10 cellular contexts compared by ENCODE assay signal in the genomic region with DNA sequence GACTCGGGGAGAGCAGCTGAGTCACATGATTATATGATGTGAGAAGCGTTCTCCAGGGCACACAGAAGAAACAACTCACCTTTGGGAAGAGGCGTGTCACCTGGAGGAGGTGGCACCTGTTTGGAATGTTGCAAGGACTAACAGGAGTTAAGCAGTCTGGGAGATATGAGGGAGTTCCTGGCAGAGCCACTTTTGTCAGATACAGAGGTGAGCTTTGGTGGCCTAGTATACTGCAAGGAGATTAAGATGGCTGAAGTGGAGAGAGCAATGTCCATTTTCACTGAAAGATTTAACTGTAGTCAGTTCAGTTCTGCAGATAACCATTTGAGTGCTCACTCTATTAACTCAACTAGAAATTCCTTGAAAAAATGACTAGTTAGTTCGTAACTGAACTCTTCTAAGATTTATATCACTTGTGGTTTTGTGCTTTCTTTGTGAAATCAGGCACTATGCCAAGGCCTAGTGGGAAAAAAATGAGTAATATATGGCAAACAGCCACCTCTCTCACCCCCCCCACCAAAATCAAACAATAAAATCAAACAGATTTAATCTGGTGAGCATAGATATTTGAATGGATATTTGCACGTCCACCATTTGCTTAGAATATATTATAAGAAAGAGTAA.
A peak's percentile ranks its signal among the peaks of the same experiment; 100 is the strongest.
DNase-seq lines count a peak whose midpoint lies in the region; ATAC-seq and TF ChIP-seq lines count a peak whose summit lies in the region.
"Had no signal": no experiment of that assay in that cellular context is flagged by ENCODE, and none has a peak within 500 bp of the region (broad histone marks: within the 10 kb centered on the region; RNA-seq: fewer than 3 reads in every experiment).

No MANE protein-coding gene starts in this region.

- no peaks in the 10 kb centered on the region for H3K27me3 ChIP-seq in dorsolateral prefrontal cortex
- H3K27me3 ChIP-seq: right lobe of liver had no signal

- H3K27ac ChIP-seq in dorsolateral prefrontal cortex: peak overlapping the region in 2 of 59 donors; percentile 8 to 21
- H3K27ac ChIP-seq: right lobe of liver had no signal

- TF ChIP-seq CTCF in choroid plexus epithelial cell (conservative IDR thresholded peaks at IDR 0.05; ENCODE audit: low read depth, low read length) (no peak), dorsolateral prefrontal cortex (IDR thresholded peaks at IDR 0.05 in 54 of 56, conservative IDR thresholded peaks at IDR 0.05 in 2 of 56; ENCODE audit: low read depth in 1 of 56, partially characterized antibody in 56 of 56) (no peak)

- DNase-seq in NCI-H2196 (lab: John Stamatoyannopoulos, UW; ENCODE audit: unreplicated experiment) (peak; percentile 29), NCI-H2196 treated with DMSO at 0.1 percent for 48 hours (lab: John Stamatoyannopoulos, UW; ENCODE audit: unreplicated experiment) (no peak), NCI-H2029 treated with DMSO at 0.1 percent for 48 hours (lab: John Stamatoyannopoulos, UW) (peak; percentile 13), choroid plexus epithelial cell (ENCODE audit: low read depth) (peak; percentile 82), sciatic nerve (ENCODE audit: low spot score) (no peak), dorsolateral prefrontal cortex (no peak), NCI-H510A treated with DMSO at 0.1 percent for 48 hours (lab: John Stamatoyannopoulos, UW) (no peak)
- DNase-seq: right lobe of liver had no signal

- H3K4me3 ChIP-seq in choroid plexus epithelial cell (ENCODE audit: low read depth, low read length) (no peak overlapping the region), dorsolateral prefrontal cortex (no peak overlapping the region)
- H3K4me3 ChIP-seq: right lobe of liver had no signal

- peak; percentile 38 for ATAC-seq in sciatic nerve
- no peak for ATAC-seq in HG03354 (IDR thresholded peaks at IDR 0.05; ENCODE audit: poor library complexity, severe bottlenecking, unreplicated experiment)
- ATAC-seq: HepG2 had no signal

- intact Hi-C loops in sciatic nerve (cut with DNase I) (no loop called here), dorsolateral prefrontal cortex (cut with DNase I) (no loop called here)

Comparison
In these comparisons a context has a peak if more than half of its experiments do, and no peak if none do; other contexts are left out.
1. DNase-seq: peak in NCI-H2196 (single experiment), NCI-H2029 treated with DMSO at 0.1 percent for 48 hours (single experiment) and choroid plexus epithelial cell (single experiment); none in NCI-H2196 treated with DMSO at 0.1 percent for 48 hours (single experiment), sciatic nerve (single experiment), dorsolateral prefrontal cortex (0 of 10) and NCI-H510A treated with DMSO at 0.1 percent for 48 hours (single experiment).